ENCODE assay signal across 1 cellular context in genomic region chr7:149615690-149616270, GRCh38.
TF ChIP-seq lines count a peak whose summit lies in the region.

No MANE protein-coding gene starts in this region.

TF ChIP-seq in GM12878, 131 proteins besides CTCF, POLR2A, EP300 and RAD21 (continued from another document):
- TF ChIP-seq, protein P1, sequence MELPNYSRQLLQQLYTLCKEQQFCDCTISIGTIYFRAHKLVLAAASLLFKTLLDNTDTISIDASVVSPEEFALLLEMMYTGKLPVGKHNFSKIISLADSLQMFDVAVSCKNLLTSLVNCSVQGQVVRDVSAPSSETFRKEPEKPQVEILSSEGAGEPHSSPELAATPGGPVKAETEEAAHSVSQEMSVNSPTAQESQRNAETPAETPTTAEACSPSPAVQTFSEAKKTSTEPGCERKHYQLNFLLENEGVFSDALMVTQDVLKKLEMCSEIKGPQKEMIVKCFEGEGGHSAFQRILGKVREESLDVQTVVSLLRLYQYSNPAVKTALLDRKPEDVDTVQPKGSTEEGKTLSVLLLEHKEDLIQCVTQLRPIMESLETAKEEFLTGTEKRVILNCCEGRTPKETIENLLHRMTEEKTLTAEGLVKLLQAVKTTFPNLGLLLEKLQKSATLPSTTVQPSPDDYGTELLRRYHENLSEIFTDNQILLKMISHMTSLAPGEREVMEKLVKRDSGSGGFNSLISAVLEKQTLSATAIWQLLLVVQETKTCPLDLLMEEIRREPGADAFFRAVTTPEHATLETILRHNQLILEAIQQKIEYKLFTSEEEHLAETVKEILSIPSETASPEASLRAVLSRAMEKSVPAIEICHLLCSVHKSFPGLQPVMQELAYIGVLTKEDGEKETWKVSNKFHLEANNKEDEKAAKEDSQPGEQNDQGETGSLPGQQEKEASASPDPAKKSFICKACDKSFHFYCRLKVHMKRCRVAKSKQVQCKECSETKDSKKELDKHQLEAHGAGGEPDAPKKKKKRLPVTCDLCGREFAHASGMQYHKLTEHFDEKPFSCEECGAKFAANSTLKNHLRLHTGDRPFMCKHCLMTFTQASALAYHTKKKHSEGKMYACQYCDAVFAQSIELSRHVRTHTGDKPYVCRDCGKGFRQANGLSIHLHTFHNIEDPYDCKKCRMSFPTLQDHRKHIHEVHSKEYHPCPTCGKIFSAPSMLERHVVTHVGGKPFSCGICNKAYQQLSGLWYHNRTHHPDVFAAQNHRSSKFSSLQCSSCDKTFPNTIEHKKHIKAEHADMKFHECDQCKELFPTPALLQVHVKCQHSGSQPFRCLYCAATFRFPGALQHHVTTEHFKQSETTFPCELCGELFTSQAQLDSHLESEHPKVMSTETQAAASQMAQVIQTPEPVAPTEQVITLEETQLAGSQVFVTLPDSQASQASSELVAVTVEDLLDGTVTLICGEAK (IDR thresholded peaks at IDR 0.05; ENCODE audit: borderline replicate concordance), result no peak
- TF ChIP-seq ESRRA (IDR thresholded peaks at IDR 0.05; ENCODE audit: low read length), result no peak
- TF ChIP-seq DPF2 (IDR thresholded peaks at IDR 0.05), result no peak
- TF ChIP-seq KAT2A (conservative IDR thresholded peaks at IDR 0.05; ENCODE audit: control insufficient read depth, low read depth, low read length), result no peak
- TF ChIP-seq NFIC (IDR thresholded peaks at IDR 0.05; ENCODE audit: low read depth, low read length), result no peak
- no peak for TF ChIP-seq SIN3A (IDR thresholded peaks at IDR 0.05; ENCODE audit: low read depth, low read length)
- no peak for TF ChIP-seq USF1 (IDR thresholded peaks at IDR 0.05; ENCODE audit: borderline replicate concordance, extremely low read length, insufficient read depth, low read depth, low read length)
- no peak for TF ChIP-seq BACH1 (IDR thresholded peaks at IDR 0.05; ENCODE audit: borderline replicate concordance)
- no peak for TF ChIP-seq RELA (IDR thresholded peaks at IDR 0.05; ENCODE audit: borderline replicate concordance, partially characterized antibody)
- no peak for TF ChIP-seq MXI1 (IDR thresholded peaks at IDR 0.05; ENCODE audit: low read depth, low read length)
- no peak for TF ChIP-seq ATF7 (IDR thresholded peaks at IDR 0.05; ENCODE audit: low read depth)
- no peak for TF ChIP-seq NR2C1 (IDR thresholded peaks at IDR 0.05)
- TF ChIP-seq SRF (IDR thresholded peaks at IDR 0.05; ENCODE audit: low read depth in 2 of 2, low read length in 2 of 2), result no peak
- TF ChIP-seq, protein P2, sequence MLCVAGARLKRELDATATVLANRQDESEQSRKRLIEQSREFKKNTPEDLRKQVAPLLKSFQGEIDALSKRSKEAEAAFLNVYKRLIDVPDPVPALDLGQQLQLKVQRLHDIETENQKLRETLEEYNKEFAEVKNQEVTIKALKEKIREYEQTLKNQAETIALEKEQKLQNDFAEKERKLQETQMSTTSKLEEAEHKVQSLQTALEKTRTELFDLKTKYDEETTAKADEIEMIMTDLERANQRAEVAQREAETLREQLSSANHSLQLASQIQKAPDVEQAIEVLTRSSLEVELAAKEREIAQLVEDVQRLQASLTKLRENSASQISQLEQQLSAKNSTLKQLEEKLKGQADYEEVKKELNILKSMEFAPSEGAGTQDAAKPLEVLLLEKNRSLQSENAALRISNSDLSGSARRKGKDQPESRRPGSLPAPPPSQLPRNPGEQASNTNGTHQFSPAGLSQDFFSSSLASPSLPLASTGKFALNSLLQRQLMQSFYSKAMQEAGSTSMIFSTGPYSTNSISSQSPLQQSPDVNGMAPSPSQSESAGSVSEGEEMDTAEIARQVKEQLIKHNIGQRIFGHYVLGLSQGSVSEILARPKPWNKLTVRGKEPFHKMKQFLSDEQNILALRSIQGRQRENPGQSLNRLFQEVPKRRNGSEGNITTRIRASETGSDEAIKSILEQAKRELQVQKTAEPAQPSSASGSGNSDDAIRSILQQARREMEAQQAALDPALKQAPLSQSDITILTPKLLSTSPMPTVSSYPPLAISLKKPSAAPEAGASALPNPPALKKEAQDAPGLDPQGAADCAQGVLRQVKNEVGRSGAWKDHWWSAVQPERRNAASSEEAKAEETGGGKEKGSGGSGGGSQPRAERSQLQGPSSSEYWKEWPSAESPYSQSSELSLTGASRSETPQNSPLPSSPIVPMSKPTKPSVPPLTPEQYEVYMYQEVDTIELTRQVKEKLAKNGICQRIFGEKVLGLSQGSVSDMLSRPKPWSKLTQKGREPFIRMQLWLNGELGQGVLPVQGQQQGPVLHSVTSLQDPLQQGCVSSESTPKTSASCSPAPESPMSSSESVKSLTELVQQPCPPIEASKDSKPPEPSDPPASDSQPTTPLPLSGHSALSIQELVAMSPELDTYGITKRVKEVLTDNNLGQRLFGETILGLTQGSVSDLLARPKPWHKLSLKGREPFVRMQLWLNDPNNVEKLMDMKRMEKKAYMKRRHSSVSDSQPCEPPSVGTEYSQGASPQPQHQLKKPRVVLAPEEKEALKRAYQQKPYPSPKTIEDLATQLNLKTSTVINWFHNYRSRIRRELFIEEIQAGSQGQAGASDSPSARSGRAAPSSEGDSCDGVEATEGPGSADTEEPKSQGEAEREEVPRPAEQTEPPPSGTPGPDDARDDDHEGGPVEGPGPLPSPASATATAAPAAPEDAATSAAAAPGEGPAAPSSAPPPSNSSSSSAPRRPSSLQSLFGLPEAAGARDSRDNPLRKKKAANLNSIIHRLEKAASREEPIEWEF (IDR thresholded peaks at IDR 0.05; ENCODE audit: insufficient replicate concordance, low read depth, low read length), result no peak
- no peak for TF ChIP-seq MYC (IDR thresholded peaks at IDR 0.05; ENCODE audit: insufficient read depth, insufficient read length, insufficient replicate concordance, low read length, severe bottlenecking)
- TF ChIP-seq IKZF1 (conservative IDR thresholded peaks at IDR 0.05), result no peak
